ENCODE assay signal across 19 cellular contexts in genomic region chr18:55838841-55839240, GRCh38.
A peak's percentile ranks its signal among the peaks of the same experiment; 100 is the strongest.
DNase-seq lines count a peak whose midpoint lies in the region; ATAC-seq, FAIRE-seq and TF ChIP-seq lines count a peak whose summit lies in the region.
"Had no signal": no experiment of that assay in that cellular context is flagged by ENCODE, and none has a peak within 500 bp of the region (broad histone marks: within the 10 kb centered on the region; RNA-seq: fewer than 3 reads in every experiment).

No MANE protein-coding gene starts in this region.

- H3K9me3 ChIP-seq in skeletal muscle satellite cell (replicated peaks; ENCODE audit: low read length), result no peaks in the 10 kb centered on the region
- H3K9me3 ChIP-seq: Caco-2 had no signal

- FAIRE-seq in RCC 7860 (lab: Jason Lieb, UNC), result peak; percentile 91
- FAIRE-seq: colon, G401.6, TTC549 had no signal

- H3K36me3 ChIP-seq in skeletal muscle satellite cell (ENCODE audit: insufficient read depth, low read length), result no peaks in the 10 kb centered on the region
- H3K36me3 ChIP-seq: stomach had no signal

- no peak for TF ChIP-seq CTCF in foreskin fibroblast (IDR thresholded peaks at IDR 0.05; ENCODE audit: low read depth, low read length)

- peaks cover 15% of the 10 kb centered on the region for H3K4me1 ChIP-seq in skeletal muscle satellite cell (ENCODE audit: control insufficient read depth, insufficient read depth, low read length)
- H3K4me1 ChIP-seq: Caco-2, stomach had no signal

- H3K4me2 ChIP-seq in skeletal muscle satellite cell (ENCODE audit: low read length), result peak overlapping the region; percentile 32

- no peak for ATAC-seq in GM21390 (IDR thresholded peaks at IDR 0.05; ENCODE audit: unreplicated experiment)

- no peaks in the 10 kb centered on the region for H3K27me3 ChIP-seq in skeletal muscle satellite cell (ENCODE audit: control insufficient read depth, insufficient read depth, low read length)
- H3K27me3 ChIP-seq: stomach had no signal

- H3K9ac ChIP-seq in skeletal muscle satellite cell (ENCODE audit: low read depth, low read length), result no peak overlapping the region

- DNase-seq in GM03348 (ENCODE audit: low spot score), result peak; percentile 52
- peak; percentile 77 for DNase-seq in RCC 7860 (ENCODE audit: low spot score)
- DNase-seq in foreskin fibroblast, result peak; percentile 41 to 55
- no peak for DNase-seq in medulla oblongata (ENCODE audit: extremely low spot score)
- no peak for DNase-seq in SIG-M5 treated with dmso at 0.1 percent for 504 hours (lab: John Stamatoyannopoulos, UW; ENCODE audit: unreplicated experiment)
- DNase-seq: activated CD4-positive, alpha-beta T cell treated with anti-CD3 and anti-CD28 coated beads for 48 hours; activated effector memory CD4-positive, alpha-beta T cell treated with anti-CD3 and anti-CD28 coated beads, Interleukin-2, amount 50 U/mL, for 16 hours; anterior cingulate cortex; Caco-2; hypothalamus; NCI-H1436; NK-92 treated with Interleukin-12 subunit alpha and Interleukin-12 subunit beta, amount 100 ng/mL, for 24 hours; stomach; SW 1271 had no signal

- H3K4me3 ChIP-seq in foreskin fibroblast (ENCODE audit: low read depth in 1 of 2, low read length in 2 of 2) (no peak overlapping the region), skeletal muscle satellite cell (ENCODE audit: low read length) (no peak overlapping the region)
- H3K4me3 ChIP-seq: stomach had no signal

Comparison
In these comparisons a context has a peak if more than half of its experiments do, and no peak if none do; other contexts are left out.
1. DNase-seq: peak in GM03348 (single experiment), RCC 7860 (single experiment) and foreskin fibroblast (2 of 2); none in medulla oblongata (single experiment) and SIG-M5 treated with dmso at 0.1 percent for 504 hours (single experiment).